In the genomic region with DNA sequence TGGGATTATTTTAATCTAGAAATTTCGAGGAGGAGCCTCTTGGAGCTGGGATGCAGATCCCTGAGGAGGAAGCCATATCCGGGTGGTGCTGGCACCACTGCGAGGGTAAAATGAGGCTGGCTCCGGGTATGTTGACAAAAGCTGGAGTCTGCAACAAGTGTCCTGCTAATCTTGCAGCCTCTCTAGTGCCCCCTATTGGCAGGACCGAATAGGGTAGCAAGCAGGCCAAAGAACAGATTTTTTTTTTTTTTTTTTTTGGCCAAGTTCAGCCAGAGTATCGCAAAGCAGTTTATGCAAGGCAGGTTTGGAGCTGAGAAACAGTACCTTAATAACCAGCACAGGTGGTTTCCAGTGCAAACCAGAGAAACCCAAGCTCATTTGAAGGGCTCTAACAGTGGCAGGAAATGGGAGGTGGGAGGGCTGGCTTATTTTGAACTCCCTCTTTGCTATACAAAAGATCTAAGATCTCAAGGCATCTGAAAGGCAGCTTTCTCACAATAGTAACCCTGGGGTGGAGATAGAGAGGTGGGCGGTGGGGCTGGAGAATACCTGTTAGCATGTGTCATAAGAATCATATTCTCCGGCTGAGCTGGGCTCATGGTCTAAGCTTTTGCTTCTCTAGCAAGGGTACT, we compare ENCODE assay signal across 8 cellular contexts.
DNase-seq lines count a peak whose midpoint lies in the region; ATAC-seq and TF ChIP-seq lines count a peak whose summit lies in the region.

No MANE protein-coding gene starts in this region.

- TF ChIP-seq CTCF in AG09309 (IDR thresholded peaks at IDR 0.05; ENCODE audit: control insufficient read depth, insufficient read depth, low read depth, low read length, missing control alignments), result peak; percentile 37

- in situ Hi-C loops in KBM-7 (cut with MboI; ENCODE audit: low pct_unique_long_range_greater_than_20kb, low sequenced_read_pairs), result no loop called here

- no peak for DNase-seq in AG09309 (ENCODE audit: low read depth)
- DNase-seq in KBM-7, result peak; percentile 68
- DNase-seq in activated T-cell treated with anti-CD3 and anti-CD28 coated beads for 4 hours, result peak; percentile 23
- DNase-seq in kidney tubule cell (ENCODE audit: low spot score), result peak; percentile 41
- no peak for DNase-seq in GM19240 (ENCODE audit: insufficient read length, low spot score)
- DNase-seq in COR-L47 (lab: John Stamatoyannopoulos, UW), result no peak

- H3K4me3 ChIP-seq in AG09309 (ENCODE audit: control insufficient read depth, low read depth, low read length), result no peak overlapping the region

- no peak for ATAC-seq in GM18873 (IDR thresholded peaks at IDR 0.05; ENCODE audit: low FRiP score, unreplicated experiment)
- ATAC-seq in HG03159 (IDR thresholded peaks at IDR 0.05; ENCODE audit: unreplicated experiment), result no peak

Comparison
In these comparisons a context has a peak if more than half of its experiments do, and no peak if none do; other contexts are left out.
1. DNase-seq: peak in KBM-7 (single experiment), activated T-cell treated with anti-CD3 and anti-CD28 coated beads for 4 hours (single experiment) and kidney tubule cell (single experiment); none in AG09309 (single experiment), GM19240 (single experiment) and COR-L47 (single experiment).